ENCODE assay signal across 32 cellular contexts in genomic region chr3:73412020-73412419, GRCh38.
"Had no signal": no experiment of that assay in that cellular context is flagged by ENCODE, and none has a peak within 500 bp of the region (broad histone marks: within the 10 kb centered on the region; RNA-seq: fewer than 3 reads in every experiment).

No MANE protein-coding gene starts in this region.

- H3K4me3 ChIP-seq: Peyer's patch had no signal

- H3K4me1 Mint-ChIP-seq: activated CD4-positive, alpha-beta memory T cell treated with anti-CD3 and anti-CD28 coated beads, Interleukin-2, amount 10 ng/mL, durations not matched to agents 7 days and 5 days; activated CD8-positive, alpha-beta memory T cell treated with anti-CD3 and anti-CD28 coated beads, Interleukin-2, amount 10 ng/mL, durations not matched to agents 7 days and 5 days; activated naive CD8-positive, alpha-beta T cell treated with anti-CD3 and anti-CD28 coated beads for 36 hours; activated T-helper 17 cell treated with anti-CD3 and anti-CD28 coated beads, Interleukin-2, amount 50 U/mL, for 72 hours had no signal

- H3K27me3 Mint-ChIP-seq: activated CD4-positive, alpha-beta memory T cell treated with anti-CD3 and anti-CD28 coated beads, Interleukin-2, amount 10 ng/mL, durations not matched to agents 7 days and 5 days; activated CD8-positive, alpha-beta memory T cell treated with anti-CD3 and anti-CD28 coated beads, Interleukin-2, amount 10 ng/mL, durations not matched to agents 7 days and 5 days had no signal

- H3K27ac ChIP-seq: brain microvascular endothelial cell, Peyer's patch, WERI-Rb-1 had no signal

- H3K4me3 Mint-ChIP-seq: activated CD4-positive, alpha-beta memory T cell treated with anti-CD3 and anti-CD28 coated beads, Interleukin-2, amount 10 ng/mL, durations not matched to agents 7 days and 5 days; activated CD8-positive, alpha-beta memory T cell treated with anti-CD3 and anti-CD28 coated beads, Interleukin-2, amount 10 ng/mL, durations not matched to agents 7 days and 5 days; activated naive CD8-positive, alpha-beta T cell treated with anti-CD3 and anti-CD28 coated beads for 36 hours; activated T-cell treated with anti-CD3 and anti-CD28 coated beads, Interleukin-2, amount 50 U/mL, for 72 hours; activated T-helper 17 cell treated with anti-CD3 and anti-CD28 coated beads, Interleukin-2, amount 50 U/mL, for 72 hours had no signal

- H3K27me3 ChIP-seq: brain microvascular endothelial cell, Peyer's patch had no signal

- H3K36me3 ChIP-seq: brain microvascular endothelial cell, Peyer's patch, WERI-Rb-1 had no signal

- H3K9me3 ChIP-seq: Peyer's patch had no signal

- DNase-seq: activated CD4-positive, alpha-beta memory T cell treated with anti-CD3 and anti-CD28 coated beads, Interleukin-2, amount 10 ng/mL, durations not matched to agents 7 days and 5 days; activated CD4-positive, alpha-beta T cell treated with anti-CD3 and anti-CD28 coated beads for 1 hour; activated CD4-positive, alpha-beta T cell treated with anti-CD3 and anti-CD28 coated beads for 48 hours; activated CD4-positive, CD25-positive, alpha-beta regulatory T cell; activated CD8-positive, alpha-beta memory T cell treated with anti-CD3 and anti-CD28 coated beads for 24 hours; activated CD8-positive, alpha-beta memory T cell treated with anti-CD3 and anti-CD28 coated beads, Interleukin-2, amount 10 ng/mL, durations not matched to agents 7 days and 5 days; activated CD8-positive, alpha-beta memory T cell treated with anti-CD3 and anti-CD28 coated beads, Interleukin-2, amount 50 U/mL, for 48 hours; activated effector memory CD4-positive, alpha-beta T cell treated with anti-CD3 and anti-CD28 coated beads, Interleukin-2, amount 50 U/mL, for 16 hours; activated naive CD4-positive, alpha-beta T cell; activated naive CD4-positive, alpha-beta T cell treated with anti-CD3 and anti-CD28 coated beads, Interleukin-2, amount 50 U/mL, for 16 hours; activated naive CD8-positive, alpha-beta T cell treated with anti-CD3 and anti-CD28 coated beads for 36 hours; activated T-cell treated with anti-CD3 and anti-CD28 coated beads, Interleukin-2, amount 50 U/mL, for 72 hours; amniotic stem cell; aorta; brain microvascular endothelial cell; central memory CD4-positive, alpha-beta T cell; NCI-H1105; NCI-H1417 treated with DMSO at 0.1 percent for 48 hours; NCI-H1930; NCI-H2081 treated with DMSO at 0.1 percent for 48 hours; NCI-H345; NCI-H526; NCI-H748 treated with DMSO at 0.1 percent for 48 hours; NK-92 treated with Interleukin-12 subunit alpha and Interleukin-12 subunit beta, amount 100 ng/mL, for 24 hours; PC-3; Peyer's patch; RPMI8226; SHP77 treated with DMSO at 0.1 percent for 48 hours; T1000; WERI-Rb-1 had no signal

- ATAC-seq: activated CD8-positive, alpha-beta memory T cell treated with anti-CD3 and anti-CD28 coated beads, Interleukin-2, amount 10 ng/mL, durations not matched to agents 7 days and 5 days; activated T-cell treated with anti-CD3 and anti-CD28 coated beads, Interleukin-2, amount 50 U/mL, for 72 hours; activated T-helper 17 cell treated with anti-CD3 and anti-CD28 coated beads, Interleukin-2, amount 50 U/mL, for 72 hours; PC-3; SK-N-SH treated with all-trans-retinoic acid at 6 μM for 48 hours had no signal

- H3K36me3 Mint-ChIP-seq: activated CD8-positive, alpha-beta memory T cell treated with anti-CD3 and anti-CD28 coated beads, Interleukin-2, amount 10 ng/mL, durations not matched to agents 7 days and 5 days; activated naive CD8-positive, alpha-beta T cell treated with anti-CD3 and anti-CD28 coated beads for 36 hours had no signal

- H3K9me3 Mint-ChIP-seq: activated CD4-positive, alpha-beta memory T cell treated with anti-CD3 and anti-CD28 coated beads, Interleukin-2, amount 10 ng/mL, durations not matched to agents 7 days and 5 days; activated naive CD8-positive, alpha-beta T cell treated with anti-CD3 and anti-CD28 coated beads for 36 hours; activated T-cell treated with anti-CD3 and anti-CD28 coated beads, Interleukin-2, amount 50 U/mL, for 72 hours; activated T-helper 17 cell treated with anti-CD3 and anti-CD28 coated beads, Interleukin-2, amount 50 U/mL, for 72 hours had no signal
